Comparison of ENCODE assay signal across 2 cellular contexts in genomic region chr22:43104950-43105349, GRCh38. TPM values are rescaled to one million over a fixed set of nuclear protein-coding genes. Genes with fewer than 3 reads are reported as not detected.
"Had no signal": no experiment of that assay in that cellular context is flagged by ENCODE, and none has a peak within 500 bp of the region (broad histone marks: within the 10 kb centered on the region; RNA-seq: fewer than 3 reads in every experiment).

No MANE protein-coding gene starts in this region.

RNA-seq across cellular contexts. Expression of gene BIK, which starts 5.6 kb away (rescaled TPM):
- total RNA-seq: chondrocyte, gastrocnemius medialis had no signal
